Comparison of ENCODE assay signal across 28 cellular contexts in the genomic region with DNA sequence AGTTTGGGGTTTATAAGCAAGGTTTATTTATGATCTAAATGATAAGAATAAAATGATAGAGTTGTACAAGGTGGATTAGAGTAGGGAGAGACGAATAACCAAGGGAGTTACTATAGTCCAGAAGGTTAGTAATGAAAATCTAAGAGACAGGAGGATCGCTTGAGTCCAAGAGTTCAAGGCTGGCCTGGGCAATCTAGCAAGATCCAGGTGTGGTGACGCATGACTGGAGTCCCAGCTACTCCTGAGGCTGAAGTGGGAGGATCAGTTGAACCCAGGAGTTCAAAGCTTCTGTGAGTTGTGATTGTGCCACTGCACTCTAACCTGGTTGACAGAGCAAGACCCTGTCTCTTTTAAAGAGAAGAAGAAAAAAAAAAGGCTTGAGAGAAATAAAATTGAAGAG. TPM values are rescaled to one million over a fixed set of nuclear protein-coding genes. Genes with fewer than 3 reads are reported as not detected.
DNase-seq lines count a peak whose midpoint lies in the region; ATAC-seq, FAIRE-seq and TF ChIP-seq lines count a peak whose summit lies in the region.
"Had no signal": no experiment of that assay in that cellular context is flagged by ENCODE, and none has a peak within 500 bp of the region (broad histone marks: within the 10 kb centered on the region; RNA-seq: fewer than 3 reads in every experiment).

No MANE protein-coding gene starts in this region.

- in situ Hi-C loops in G401 (cut with HindIII; ENCODE audit: low sequenced_read_pairs) = no loop called here

- DNase-seq in CD4-positive, CD25-positive, alpha-beta regulatory T cell = no peak
- DNase-seq in Peyer's patch = peak in 2 of 3 donors; percentile 55 to 58
- no peak for DNase-seq in left colon
- DNase-seq in small intestine = peak; percentile 69
- DNase-seq in T-helper 1 cell = no peak
- no peak for DNase-seq in H54 (ENCODE audit: insufficient read length, low spot score)
- DNase-seq in G401 (ENCODE audit: low spot score) = no peak
- DNase-seq: CD8-positive, alpha-beta memory T cell; DMS 273 treated with DMSO at 0.1 percent for 48 hours; DMS79 treated with DMSO at 0.1 percent for 48 hours; GOT3; HCEC 1CT; MM.1S; NCI-H1048; NCI-H1417 treated with DMSO at 0.1 percent for 48 hours; NCI-H1694 treated with DMSO at 0.1 percent for 48 hours; NCI-H2081; NCI-H226; NCI-H510A; NCI-H69; SHP77 treated with DMSO at 0.1 percent for 48 hours had no signal

- no peak for TF ChIP-seq CTCF in Peyer's patch (IDR thresholded peaks at IDR 0.05)

- ATAC-seq in CD4-positive, CD25-positive, alpha-beta regulatory T cell (ENCODE audit: low read depth in 2 of 2) = no peak
- peak; percentile 57 for ATAC-seq in left colon
- ATAC-seq: Panc1 had no signal

- H3K36me3 Mint-ChIP-seq in CD4-positive, CD25-positive, alpha-beta regulatory T cell = peaks cover 48% of the 10 kb centered on the region

- intact Hi-C loops in left colon (cut with DNase I, micrococcal nuclease) = no loop called here

- no peak for FAIRE-seq in small intestine (lab: Jason Lieb, UNC)
- FAIRE-seq in H54 (lab: Jason Lieb, UNC) = no peak
- FAIRE-seq: GM12892 had no signal

- H3K27me3 ChIP-seq in CD4-positive, CD25-positive, alpha-beta regulatory T cell (ENCODE audit: control insufficient read depth, insufficient read depth, low read length) = no peaks in the 10 kb centered on the region
- H3K27me3 ChIP-seq in Peyer's patch (no peaks in the 10 kb centered on the region), small intestine (ENCODE audit: control insufficient read depth in 2 of 2, insufficient read depth in 2 of 2, low read length in 2 of 2) (no peaks in the 10 kb centered on the region)

- H3K27ac ChIP-seq in CD4-positive, CD25-positive, alpha-beta regulatory T cell (ENCODE audit: insufficient read depth, low read length, poor library complexity, severe bottlenecking) = no peak overlapping the region
- peak overlapping the region in 2 of 4 donors; percentile 32 to 54 for H3K27ac ChIP-seq in Peyer's patch
- no peak overlapping the region for H3K27ac ChIP-seq in small intestine (ENCODE audit: low read depth in 1 of 2, low read length in 1 of 2)
- H3K27ac ChIP-seq: C4-2B, HL-60, KMS-11 had no signal

- peaks cover 23 to 62% (median 39%) of the 10 kb centered on the region in 4 donors for H3K4me1 Mint-ChIP-seq in CD4-positive, CD25-positive, alpha-beta regulatory T cell
- H3K4me1 Mint-ChIP-seq: B cell had no signal

- peaks cover 44% of the 10 kb centered on the region for H3K36me3 ChIP-seq in CD4-positive, CD25-positive, alpha-beta regulatory T cell (ENCODE audit: control insufficient read depth, insufficient read depth, low read length)
- H3K36me3 ChIP-seq in Peyer's patch = peaks cover 0 to 76% (median 0%) of the 10 kb centered on the region in 3 donors
- H3K36me3 ChIP-seq in small intestine (ENCODE audit: control insufficient read depth in 2 of 2, insufficient read depth in 2 of 2, low read length in 2 of 2) = peaks cover 17 to 20% of the 10 kb centered on the region in 2 donors

- H3K4me3 ChIP-seq in CD4-positive, CD25-positive, alpha-beta regulatory T cell (ENCODE audit: low read depth, low read length) = no peak overlapping the region
- H3K4me3 ChIP-seq in Peyer's patch (no peak overlapping the region), small intestine (ENCODE audit: low read depth in 1 of 2, low read length in 2 of 2) (no peak overlapping the region)

- H3K9me3 ChIP-seq in CD4-positive, CD25-positive, alpha-beta regulatory T cell (ENCODE audit: control insufficient read depth in 2 of 2, low read length in 2 of 2) = no peaks in the 10 kb centered on the region
- H3K9me3 ChIP-seq in Peyer's patch (no peaks in the 10 kb centered on the region), small intestine (ENCODE audit: control insufficient read depth, low read depth) (no peaks in the 10 kb centered on the region)

- peaks cover 11% of the 10 kb centered on the region for H3K4me1 ChIP-seq in CD4-positive, CD25-positive, alpha-beta regulatory T cell (ENCODE audit: control insufficient read depth, insufficient read depth, low read length, poor library complexity, severe bottlenecking)
- H3K4me1 ChIP-seq in Peyer's patch = peaks cover 0 to 12% (median 0%) of the 10 kb centered on the region in 4 donors
- H3K4me1 ChIP-seq in small intestine (ENCODE audit: control insufficient read depth in 2 of 2, insufficient read depth in 1 of 2, low read depth in 1 of 2, low read length in 1 of 2) = peaks cover 0 to 4% of the 10 kb centered on the region in 2 donors

- TF ChIP-seq POLR2A in Peyer's patch (IDR thresholded peaks at IDR 0.05) = no peak
- no peak for TF ChIP-seq POLR2A in H54 (IDR thresholded peaks at IDR 0.05; ENCODE audit: low read depth, low read length)

- H3K27me3 Mint-ChIP-seq in CD4-positive, CD25-positive, alpha-beta regulatory T cell = no peaks in the 10 kb centered on the region
- H3K27me3 Mint-ChIP-seq: B cell, IgD-negative memory B cell had no signal

- H3K27ac Mint-ChIP-seq in CD4-positive, CD25-positive, alpha-beta regulatory T cell = peak overlapping the region in 2 of 3 donors; percentile 21 to 40
- H3K27ac Mint-ChIP-seq: B cell, IgD-negative memory B cell had no signal

- H3K9me3 Mint-ChIP-seq in CD4-positive, CD25-positive, alpha-beta regulatory T cell = no peaks in the 10 kb centered on the region
- H3K9me3 Mint-ChIP-seq: CD8-positive, alpha-beta memory T cell; IgD-negative memory B cell had no signal

- WGBS in small intestine, 3 donors = 41 to 84% (median 55%) methylated on average over 3 of the region's 3 CpGs

- no peak overlapping the region for H3K4me3 Mint-ChIP-seq in CD4-positive, CD25-positive, alpha-beta regulatory T cell
- H3K4me3 Mint-ChIP-seq: B cell; CD8-positive, alpha-beta memory T cell; IgD-negative memory B cell had no signal

RNA-seq across cellular contexts. Expression of a gene that starts 12.3 kb away (rescaled TPM):
- 48.4 TPM for total RNA-seq in CD4-positive, CD25-positive, alpha-beta regulatory T cell
- polyA plus RNA-seq in CD4-positive, CD25-positive, alpha-beta regulatory T cell = 10 to 100 TPM; 16.1 to 19.7 (median 17.3) TPM
- total RNA-seq in Peyer's patch (10 to 100 TPM; 25.0 to 45.9 (median 29.2) TPM), left colon (10 to 100 TPM; 16.9 to 19.7 TPM)
- 10 to 100 TPM in 1 of 3 donors, 1 to 10 TPM in 2; 7.0 to 10.7 (median 7.2) TPM for polyA plus RNA-seq in small intestine
- total RNA-seq in G401 (2014; rRNA removed; shearing (Covaris generic)) = 22.5 and 30.2 TPM in 2 replicates

RNA-seq across cellular contexts. Expression of a gene that starts 30.1 kb away (rescaled TPM):
- total RNA-seq in CD4-positive, CD25-positive, alpha-beta regulatory T cell = 194 TPM
- polyA plus RNA-seq in CD4-positive, CD25-positive, alpha-beta regulatory T cell = 10 to 100 TPM; 54.8 to 73.4 (median 64.9) TPM
- 100 to 1,000 TPM in 3 of 4 donors, 10 to 100 TPM in 1; 96.6 to 175 (median 129) TPM for total RNA-seq in Peyer's patch
- 10 to 100 TPM; 62.4 to 63.2 TPM for total RNA-seq in left colon
- polyA plus RNA-seq in small intestine = 100 to 1,000 TPM in 2 of 3 donors, 10 to 100 TPM in 1; 46.6 to 112 (median 101) TPM
- 43.7 and 47.5 TPM in 2 replicates for total RNA-seq in G401 (2014; rRNA removed; shearing (Covaris generic))

Comparison
In these comparisons a context has a peak if more than half of its experiments do, and no peak if none do; other contexts are left out.
1. DNase-seq: peak in Peyer's patch (2 of 3) and small intestine (single experiment); none in CD4-positive, CD25-positive, alpha-beta regulatory T cell (0 of 3), left colon (0 of 2), T-helper 1 cell (0 of 5), H54 (single experiment) and G401 (single experiment).